In genomic region chr18:77065221-77065981, GRCh38 we compare ENCODE assay signal across 9 cellular contexts.
DNase-seq lines count a peak whose midpoint lies in the region; ATAC-seq, FAIRE-seq and TF ChIP-seq lines count a peak whose summit lies in the region.
"Had no signal": no experiment of that assay in that cellular context is flagged by ENCODE, and none has a peak within 500 bp of the region (broad histone marks: within the 10 kb centered on the region; RNA-seq: fewer than 3 reads in every experiment).

No MANE protein-coding gene starts in this region.

- no peak overlapping the region for H3K4me3 Mint-ChIP-seq in activated CD4-positive, alpha-beta T cell treated with anti-CD3 and anti-CD28 coated beads for 36 hours
- H3K4me3 Mint-ChIP-seq in T-helper 1 cell treated with Interleukin-12 subunit alpha and Interleukin-12 subunit beta and Interleukin-4 antibody, amounts not matched to agents 30 μg/mL and 1 μg/mL, for 36 hours, result peak overlapping the region; percentile 67
- H3K4me3 Mint-ChIP-seq in naive thymus-derived CD4-positive, alpha-beta T cell, result peak overlapping the region in 5 of 10 donors; percentile 11 to 82 (median 34)
- H3K4me3 Mint-ChIP-seq in endothelial cell (ENCODE audit: unreplicated experiment), result no peak overlapping the region

- no peaks in the 10 kb centered on the region for H3K27me3 ChIP-seq in naive thymus-derived CD4-positive, alpha-beta T cell (ENCODE audit: control insufficient read depth in 2 of 2, insufficient read depth in 2 of 2, low read length in 2 of 2)

- TF ChIP-seq CTCF in endothelial cell (IDR thresholded peaks at IDR 0.05; ENCODE audit: unreplicated experiment), result no peak

- CTCF ChIA-PET in activated CD4-positive, alpha-beta T cell treated with anti-CD3 and anti-CD28 coated beads for 36 hours (lab: Charles Lee), result interaction anchor here (0.8 to 4.5 kb wide), 4 partner anchors 10 to 146 kb away, joined by 3 to 21 read pairs (median 4); no protein-coding TSS in a partner anchor
- CTCF ChIA-PET in naive thymus-derived CD4-positive, alpha-beta T cell (lab: Charles Lee), result no interaction called here

- peaks cover 88 to 100% of the 10 kb centered on the region in 2 donors for H3K4me1 ChIP-seq in naive thymus-derived CD4-positive, alpha-beta T cell (ENCODE audit: control insufficient read depth in 2 of 2, insufficient read depth in 2 of 2, low read length in 2 of 2)

- peak; percentile 73 for DNase-seq in activated CD4-positive, alpha-beta T cell treated with anti-CD3 and anti-CD28 coated beads for 36 hours
- DNase-seq in activated CD4-positive, alpha-beta T cell treated with anti-CD3 and anti-CD28 coated beads for 1 hour, result no peak
- no peak for DNase-seq in naive thymus-derived CD4-positive, alpha-beta T cell
- DNase-seq in endothelial cell (ENCODE audit: low spot score) (no peak), DMS 273 (lab: John Stamatoyannopoulos, UW; ENCODE audit: unreplicated experiment) (no peak)

- intact Hi-C loops in activated CD4-positive, alpha-beta T cell treated with anti-CD3 and anti-CD28 coated beads for 36 hours (cut with DNase I, micrococcal nuclease), result loop anchor here (5.0 to 10.0 kb wide), 2 partner anchors 573 to 691 kb away; no protein-coding TSS in a partner anchor
- intact Hi-C loops in naive thymus-derived CD4-positive, alpha-beta T cell (cut with micrococcal nuclease), result loop anchor here (5.0 to 10.0 kb wide), 4 partner anchors 143 to 691 kb away; partner anchors contain the start of gene ZNF516 (in 1 of the 2)

- POLR2A ChIA-PET in activated CD4-positive, alpha-beta T cell treated with anti-CD3 and anti-CD28 coated beads for 36 hours (lab: Charles Lee), result no interaction called here
- POLR2A ChIA-PET in naive thymus-derived CD4-positive, alpha-beta T cell (lab: Charles Lee), result interaction anchor here (1.2 kb wide), 1 partner anchor 11 kb away, joined by 5 read pairs; no protein-coding TSS in a partner anchor

- FAIRE-seq in colon (lab: Jason Lieb, UNC), result peak; percentile 31

- peaks cover 64% of the 10 kb centered on the region for H3K36me3 Mint-ChIP-seq in activated CD4-positive, alpha-beta T cell treated with anti-CD3 and anti-CD28 coated beads for 36 hours (ENCODE audit: low read depth)
- peaks cover 60% of the 10 kb centered on the region for H3K36me3 Mint-ChIP-seq in T-helper 1 cell treated with Interleukin-12 subunit alpha and Interleukin-12 subunit beta and Interleukin-4 antibody, amounts not matched to agents 30 μg/mL and 1 μg/mL, for 36 hours (ENCODE audit: low read depth)
- peaks cover 5 to 50% (median 27%) of the 10 kb centered on the region in 5 donors for H3K36me3 Mint-ChIP-seq in naive thymus-derived CD4-positive, alpha-beta T cell
- peaks cover 4% of the 10 kb centered on the region for H3K36me3 Mint-ChIP-seq in endothelial cell (ENCODE audit: low read depth, unreplicated experiment)

- peak overlapping the region; percentile 92 for H3K27ac Mint-ChIP-seq in activated CD4-positive, alpha-beta T cell treated with anti-CD3 and anti-CD28 coated beads for 36 hours
- peak overlapping the region; percentile 92 for H3K27ac Mint-ChIP-seq in T-helper 1 cell treated with Interleukin-12 subunit alpha and Interleukin-12 subunit beta and Interleukin-4 antibody, amounts not matched to agents 30 μg/mL and 1 μg/mL, for 36 hours
- peak overlapping the region; percentile 33 to 100 (median 80) for H3K27ac Mint-ChIP-seq in naive thymus-derived CD4-positive, alpha-beta T cell
- no peak overlapping the region for H3K27ac Mint-ChIP-seq in endothelial cell (ENCODE audit: unreplicated experiment)

- H3K9me3 Mint-ChIP-seq in activated CD4-positive, alpha-beta T cell treated with anti-CD3 and anti-CD28 coated beads for 36 hours (ENCODE audit: low read depth), result no peaks in the 10 kb centered on the region
- H3K9me3 Mint-ChIP-seq in T-helper 1 cell treated with Interleukin-12 subunit alpha and Interleukin-12 subunit beta and Interleukin-4 antibody, amounts not matched to agents 30 μg/mL and 1 μg/mL, for 36 hours, result no peaks in the 10 kb centered on the region
- peaks cover 0 to 2% (median 0%) of the 10 kb centered on the region in 11 donors for H3K9me3 Mint-ChIP-seq in naive thymus-derived CD4-positive, alpha-beta T cell
- no peaks in the 10 kb centered on the region for H3K9me3 Mint-ChIP-seq in endothelial cell (ENCODE audit: unreplicated experiment)

- H3K4me3 ChIP-seq in naive thymus-derived CD4-positive, alpha-beta T cell (ENCODE audit: low read length), result no peak overlapping the region

- H3K4me1 Mint-ChIP-seq in activated CD4-positive, alpha-beta T cell treated with anti-CD3 and anti-CD28 coated beads for 36 hours, result peaks cover 100% of the 10 kb centered on the region
- peaks cover 95% of the 10 kb centered on the region for H3K4me1 Mint-ChIP-seq in T-helper 1 cell treated with Interleukin-12 subunit alpha and Interleukin-12 subunit beta and Interleukin-4 antibody, amounts not matched to agents 30 μg/mL and 1 μg/mL, for 36 hours (ENCODE audit: low read depth)
- H3K4me1 Mint-ChIP-seq in naive thymus-derived CD4-positive, alpha-beta T cell, result peaks cover 70 to 100% (median 98%) of the 10 kb centered on the region in 7 donors
- peaks cover 8% of the 10 kb centered on the region for H3K4me1 Mint-ChIP-seq in endothelial cell (ENCODE audit: unreplicated experiment)

- no peaks in the 10 kb centered on the region for H3K9me3 ChIP-seq in naive thymus-derived CD4-positive, alpha-beta T cell (ENCODE audit: control insufficient read depth in 2 of 3, low read length in 3 of 3)

- no peak overlapping the region for H3K27ac ChIP-seq in naive thymus-derived CD4-positive, alpha-beta T cell (ENCODE audit: low read depth, low read length)
- H3K27ac ChIP-seq: C4-2B had no signal

- no peak for ATAC-seq in activated CD4-positive, alpha-beta T cell treated with anti-CD3 and anti-CD28 coated beads for 36 hours
- peak; percentile 24 for ATAC-seq in HG03442 (IDR thresholded peaks at IDR 0.05; ENCODE audit: unreplicated experiment)
- ATAC-seq in naive thymus-derived CD4-positive, alpha-beta T cell, result peak; percentile 48

- no peaks in the 10 kb centered on the region for H3K27me3 Mint-ChIP-seq in activated CD4-positive, alpha-beta T cell treated with anti-CD3 and anti-CD28 coated beads for 36 hours
- H3K27me3 Mint-ChIP-seq in T-helper 1 cell treated with Interleukin-12 subunit alpha and Interleukin-12 subunit beta and Interleukin-4 antibody, amounts not matched to agents 30 μg/mL and 1 μg/mL, for 36 hours (ENCODE audit: low read depth), result no peaks in the 10 kb centered on the region
- H3K27me3 Mint-ChIP-seq in naive thymus-derived CD4-positive, alpha-beta T cell, result no peaks in the 10 kb centered on the region
- no peaks in the 10 kb centered on the region for H3K27me3 Mint-ChIP-seq in endothelial cell (ENCODE audit: unreplicated experiment)

- H3K36me3 ChIP-seq in naive thymus-derived CD4-positive, alpha-beta T cell (ENCODE audit: control insufficient read depth in 2 of 3, insufficient read depth in 3 of 3, low read length in 3 of 3), result peaks cover 0 to 6% (median 3%) of the 10 kb centered on the region in 3 experiments
